ENCODE assay signal across 1 cellular context in genomic region chr15:100723323-100723801, GRCh38.
TF ChIP-seq lines count a peak whose summit lies in the region.

No MANE protein-coding gene starts in this region.

TF ChIP-seq in SK-N-SH, 30 proteins besides CTCF, POLR2A, EP300 and RAD21 (continued from another document):
- TF ChIP-seq, protein P1, sequence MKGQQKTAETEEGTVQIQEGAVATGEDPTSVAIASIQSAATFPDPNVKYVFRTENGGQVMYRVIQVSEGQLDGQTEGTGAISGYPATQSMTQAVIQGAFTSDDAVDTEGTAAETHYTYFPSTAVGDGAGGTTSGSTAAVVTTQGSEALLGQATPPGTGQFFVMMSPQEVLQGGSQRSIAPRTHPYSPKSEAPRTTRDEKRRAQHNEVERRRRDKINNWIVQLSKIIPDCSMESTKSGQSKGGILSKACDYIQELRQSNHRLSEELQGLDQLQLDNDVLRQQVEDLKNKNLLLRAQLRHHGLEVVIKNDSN (IDR thresholded peaks at IDR 0.05; ENCODE audit: borderline replicate concordance, low read depth), result no peak
- TF ChIP-seq RXRA (IDR thresholded peaks at IDR 0.05; ENCODE audit: borderline replicate concordance, low read depth), result no peak
- TF ChIP-seq SIN3A (IDR thresholded peaks at IDR 0.05; ENCODE audit: borderline replicate concordance, low read depth, low read length), result no peak
- no peak for TF ChIP-seq TAF1 (IDR thresholded peaks at IDR 0.05; ENCODE audit: borderline replicate concordance, low read depth, low read length)
